In genomic region chr14:51290132-51290531, GRCh38 we compare ENCODE assay signal across 35 cellular contexts. TPM values are rescaled to one million over a fixed set of nuclear protein-coding genes. Genes with fewer than 3 reads are reported as not detected.
A peak's percentile ranks its signal among the peaks of the same experiment; 100 is the strongest.
DNase-seq lines count a peak whose midpoint lies in the region; ATAC-seq, FAIRE-seq and TF ChIP-seq lines count a peak whose summit lies in the region.
"Had no signal": no experiment of that assay in that cellular context is flagged by ENCODE, and none has a peak within 500 bp of the region (broad histone marks: within the 10 kb centered on the region; RNA-seq: fewer than 3 reads in every experiment).

No MANE protein-coding gene starts in this region.

- no peak overlapping the region for H3K4me3 Mint-ChIP-seq in T-helper 2 cell treated with Interferon-gamma antibody and Interleukin-4, amounts not matched to agents 5 μg/mL and 100 μg/mL, for 36 hours
- H3K4me3 Mint-ChIP-seq: B cell; CD14-positive monocyte; CD4-positive, alpha-beta memory T cell; CD4-positive, alpha-beta T cell; CD4-positive, CD25-positive, alpha-beta regulatory T cell; CD8-positive, alpha-beta memory T cell; CD8-positive, alpha-beta T cell had no signal

- H3K4me1 ChIP-seq in HepG2 (ENCODE audit: insufficient read depth, low read length) (no peaks in the 10 kb centered on the region), right lobe of liver (no peaks in the 10 kb centered on the region), HEK293 (ENCODE audit: control insufficient read depth, insufficient read depth, low read length) (no peaks in the 10 kb centered on the region)
- H3K4me1 ChIP-seq: A549, BLaER1, Caco-2 had no signal

- FAIRE-seq in HepG2 (lab: Jason Lieb, UNC): no peak
- FAIRE-seq in urothelium cell line (lab: Jason Lieb, UNC): peak; percentile 63
- FAIRE-seq: A204.1, D721Med had no signal

- 83% methylated on average over 1 of the region's 1 CpG for WGBS in HepG2 (ENCODE audit: low lambda C conversion rate)
- 89% methylated on average over 1 of the region's 1 CpG for WGBS in right lobe of liver (ENCODE audit: insufficient coverage, low coverage, low lambda C conversion rate, missing lambda C conversion rate)

- no peaks in the 10 kb centered on the region for H3K4me1 Mint-ChIP-seq in T-helper 2 cell treated with Interferon-gamma antibody and Interleukin-4, amounts not matched to agents 5 μg/mL and 100 μg/mL, for 36 hours (ENCODE audit: low read depth)
- H3K4me1 Mint-ChIP-seq: CD14-positive monocyte; CD4-positive, alpha-beta memory T cell; CD4-positive, CD25-positive, alpha-beta regulatory T cell; CD8-positive, alpha-beta memory T cell had no signal

- no peak overlapping the region for H3K9ac ChIP-seq in HepG2 (ENCODE audit: insufficient read depth, low read depth, low read length)
- H3K9ac ChIP-seq: BLaER1; BLaER1 treated with 17β-estradiol and CSF1 and Interleukin-3, amounts not matched to agents 10 nM and 100 nM had no signal

- intact Hi-C loops in HepG2 (cut with micrococcal nuclease; ENCODE audit: unreplicated experiment): no loop called here
- intact Hi-C loops in right lobe of liver (cut with DNase I): no loop called here

- H3K9me3 ChIP-seq in HepG2 (ENCODE audit: low read length) (no peaks in the 10 kb centered on the region), right lobe of liver (no peaks in the 10 kb centered on the region), HEK293 (ENCODE audit: control insufficient read depth, insufficient read depth, low read depth, low read length) (no peaks in the 10 kb centered on the region)
- H3K9me3 ChIP-seq: A549; BE2C; BLaER1; BLaER1 treated with 17β-estradiol and CSF1 and Interleukin-3, amounts not matched to agents 10 nM and 100 nM; Caco-2 had no signal

- TF ChIP-seq EP300 in HepG2 (IDR thresholded peaks at IDR 0.05; ENCODE audit: low read depth in 2 of 2, low read length in 2 of 2): no peak
- no peak for TF ChIP-seq EP300 in HepG2 (CRISPR knock-in tag; IDR thresholded peaks at IDR 0.05; ENCODE audit: borderline replicate concordance)

- no peak for TF ChIP-seq RAD21 in HepG2 (CRISPR knock-in tag; IDR thresholded peaks at IDR 0.05)

- no peak overlapping the region for H3K27ac Mint-ChIP-seq in T-helper 2 cell treated with Interferon-gamma antibody and Interleukin-4, amounts not matched to agents 5 μg/mL and 100 μg/mL, for 36 hours
- H3K27ac Mint-ChIP-seq: B cell; CD14-positive monocyte; CD4-positive, alpha-beta memory T cell; CD4-positive, alpha-beta T cell; CD4-positive, CD25-positive, alpha-beta regulatory T cell; CD8-positive, alpha-beta memory T cell; CD8-positive, alpha-beta T cell had no signal

- CTCF ChIA-PET in HepG2 (lab: Yijun Ruan, JAX; ENCODE audit: low intra/inter-chr PET ratio, low total read pairs): no interaction called here
- CTCF ChIA-PET in HEK293 (lab: Yijun Ruan, JAX): interaction anchor here (0.6 kb wide), 1 partner anchor 969 kb away, joined by 3 read pairs; no protein-coding TSS in a partner anchor

- DNase-seq in HepG2 (ENCODE audit: low spot score) (no peak), right lobe of liver (no peak), urothelium cell line (ENCODE audit: low spot score) (no peak)
- no peak for DNase-seq in T-helper 2 cell treated with Interferon-gamma antibody and Interleukin-4, amounts not matched to agents 5 μg/mL and 100 μg/mL, for 36 hours (ENCODE audit: low spot score)
- DNase-seq: 8988T; ACHN; AML-193; BE2C; C1 segment of cervical spinal cord; Caco-2; Calu3; CD4-positive, alpha-beta memory T cell; CD4-positive, alpha-beta T cell; CD4-positive, CD25-positive, alpha-beta regulatory T cell; CD8-positive, alpha-beta memory T cell; CD8-positive, alpha-beta T cell; COR-L47; DMS 273 treated with DMSO at 0.1 percent for 48 hours; DMS153; DMS53; DMS79; DMS79 treated with DMSO at 0.1 percent for 48 hours; DND-41; EL had no signal

- H3K4me3 ChIP-seq in HepG2 (replicated peaks in 1 of 3; ENCODE audit: insufficient read depth in 1 of 3, low read depth in 2 of 3, low read length in 3 of 3) (no peak overlapping the region), right lobe of liver (no peak overlapping the region), HEK293 (ENCODE audit: low read depth, low read length) (no peak overlapping the region)
- H3K4me3 ChIP-seq: A549; BLaER1; BLaER1 treated with 17β-estradiol and CSF1 and Interleukin-3, amounts not matched to agents 10 nM and 100 nM had no signal

- TF ChIP-seq CTCF in HepG2 (CRISPR knock-in tag; IDR thresholded peaks at IDR 0.05) (no peak), right lobe of liver (IDR thresholded peaks at IDR 0.05) (no peak), HEK293 (tag by site-specific recombination; IDR thresholded peaks at IDR 0.05) (no peak)

- H3K9me3 Mint-ChIP-seq in T-helper 2 cell treated with Interferon-gamma antibody and Interleukin-4, amounts not matched to agents 5 μg/mL and 100 μg/mL, for 36 hours: no peaks in the 10 kb centered on the region
- H3K9me3 Mint-ChIP-seq: CD14-positive monocyte; CD4-positive, alpha-beta memory T cell; CD4-positive, alpha-beta T cell; CD4-positive, CD25-positive, alpha-beta regulatory T cell; CD8-positive, alpha-beta memory T cell; CD8-positive, alpha-beta T cell had no signal

- H3K27me3 ChIP-seq in HepG2 (ENCODE audit: control insufficient read depth in 1 of 2, insufficient read depth in 2 of 2, low read length in 2 of 2) (peaks cover 0 to 4% of the 10 kb centered on the region in 2 experiments; a peak in 1 of 5 replicates), right lobe of liver (no peaks in the 10 kb centered on the region)
- H3K27me3 ChIP-seq: BE2C; BLaER1; BLaER1 treated with 17β-estradiol and CSF1 and Interleukin-3, amounts not matched to agents 10 nM and 100 nM had no signal

- H4K20me1 ChIP-seq in HepG2 (ENCODE audit: insufficient read depth, low read length): no peaks in the 10 kb centered on the region
- H4K20me1 ChIP-seq: BLaER1; BLaER1 treated with 17β-estradiol and CSF1 and Interleukin-3, amounts not matched to agents 10 nM and 100 nM had no signal

- no peak overlapping the region for H2AFZ ChIP-seq in HepG2 (ENCODE audit: low read length)

- no peaks in the 10 kb centered on the region for H3K27me3 Mint-ChIP-seq in T-helper 2 cell treated with Interferon-gamma antibody and Interleukin-4, amounts not matched to agents 5 μg/mL and 100 μg/mL, for 36 hours (ENCODE audit: low read depth)
- H3K27me3 Mint-ChIP-seq: B cell; CD4-positive, alpha-beta memory T cell; CD4-positive, alpha-beta T cell; CD4-positive, CD25-positive, alpha-beta regulatory T cell; CD8-positive, alpha-beta memory T cell had no signal

- no TSS peak for BruUV-seq in HepG2 (replicated peaks; lab: Mats Ljungman, UMichigan)

- no peak overlapping the region for H3K4me2 ChIP-seq in HepG2 (ENCODE audit: low read depth, low read length)
- H3K4me2 ChIP-seq: A549; BLaER1; BLaER1 treated with 17β-estradiol and CSF1 and Interleukin-3, amounts not matched to agents 10 nM and 100 nM had no signal

- POLR2A ChIA-PET in HepG2 (lab: Yijun Ruan, JAX) (no interaction called here), HEK293 (lab: Yijun Ruan, JAX) (no interaction called here)

- H3K27ac ChIP-seq in HepG2 (ENCODE audit: extremely low read length, insufficient read depth, low read length) (no peak overlapping the region), right lobe of liver (no peak overlapping the region), HEK293 (ENCODE audit: extremely low read depth, low read depth, low read length) (no peak overlapping the region)
- H3K27ac ChIP-seq: 22Rv1; A549; BLaER1; BLaER1 treated with 17β-estradiol and CSF1 and Interleukin-3, amounts not matched to agents 10 nM and 100 nM; C4-2B had no signal

- H3K79me2 ChIP-seq in HepG2 (ENCODE audit: insufficient read depth, low read length): no peaks in the 10 kb centered on the region

- no peaks in the 10 kb centered on the region for H3K36me3 Mint-ChIP-seq in T-helper 2 cell treated with Interferon-gamma antibody and Interleukin-4, amounts not matched to agents 5 μg/mL and 100 μg/mL, for 36 hours (ENCODE audit: low read depth)
- H3K36me3 Mint-ChIP-seq: CD4-positive, alpha-beta memory T cell; CD8-positive, alpha-beta T cell had no signal

- ATAC-seq in HepG2 (no peak), right lobe of liver (no peak), GM18907 (IDR thresholded peaks at IDR 0.05; ENCODE audit: unreplicated experiment) (no peak)
- ATAC-seq: A549; CD8-positive, alpha-beta T cell had no signal

- no peaks in the 10 kb centered on the region for H3K36me3 ChIP-seq in HepG2 (replicated peaks in 1 of 2; ENCODE audit: control insufficient read depth in 1 of 2, insufficient read depth in 2 of 2, low read length in 2 of 2)
- H3K36me3 ChIP-seq in right lobe of liver: no peaks in the 10 kb centered on the region
- no peaks in the 10 kb centered on the region for H3K36me3 ChIP-seq in HEK293 (ENCODE audit: control insufficient read depth in 2 of 2, insufficient read depth in 1 of 2, low read length in 2 of 2)
- H3K36me3 ChIP-seq: BE2C, BLaER1 had no signal

- in situ Hi-C loops in HepG2 (cut with HindIII; ENCODE audit: extremely low pct_ligation_motif_present, low pct_unique_long_range_greater_than_20kb): no loop called here

- TF ChIP-seq POLR2A in HepG2 (IDR thresholded peaks at IDR 0.05; ENCODE audit: insufficient read depth in 1 of 2, low read depth in 2 of 2, low read length in 2 of 2) (no peak), right lobe of liver (IDR thresholded peaks at IDR 0.05) (no peak)

RNA-seq across cellular contexts. Expression of gene TMX1, which starts 50.1 kb away (rescaled TPM):
- total RNA-seq in HepG2 (2016; rRNA removed; fragmentation: Illumina TruSeq; extraction: Trizol): 32.5 and 56.8 TPM in 2 replicates
- total RNA-seq in HepG2 (2016; cell fraction: cytosol; rRNA removed; fragmentation: Illumina TruSeq; extraction: Trizol; ENCODE audit: low read depth): 5.9 and 6.6 TPM in 2 replicates
- 32.1 and 53.5 TPM in 2 replicates for total RNA-seq in HepG2 (2016; cell fraction: insoluble cytoplasmic fraction; rRNA removed; fragmentation: Illumina TruSeq; extraction: Trizol)
- total RNA-seq in HepG2 (2016; cell fraction: membrane; rRNA removed; fragmentation: Illumina TruSeq; extraction: Trizol): 10.2 and 12.2 TPM in 2 replicates
- total RNA-seq in HepG2 (2016; cell fraction: nucleus; rRNA removed; fragmentation: Illumina TruSeq; extraction: Trizol): 51.5 and 56.3 TPM in 2 replicates
- 19.2 and 23.0 TPM in 2 replicates for polyA plus RNA-seq in HepG2 (2011; rRNA removed)
- polyA plus RNA-seq in HepG2 (2011; cell fraction: cytosol; rRNA removed): 13.3 and 19.4 TPM in 2 replicates
- polyA plus RNA-seq in HepG2 (2011; cell fraction: nucleus; rRNA removed): 5.7 and 8.3 TPM in 2 replicates
- polyA plus RNA-seq in HepG2 (2012): 32.5 and 34.9 TPM in 2 replicates
- 1.8 and 2.1 TPM in 2 replicates for polyA plus RNA-seq in HepG2 (2016; cell fraction: cytosol; fragmentation: Illumina TruSeq; extraction: Trizol; ENCODE audit: low read depth)
- polyA plus RNA-seq in HepG2 (2016; cell fraction: insoluble cytoplasmic fraction; fragmentation: Illumina TruSeq; extraction: Trizol; ENCODE audit: low read depth): 26.9 and 32.0 TPM in 2 replicates
- polyA plus RNA-seq in HepG2 (2016; cell fraction: membrane; fragmentation: Illumina TruSeq; extraction: Trizol; ENCODE audit: low read depth): 5.0 and 5.1 TPM in 2 replicates
- polyA plus RNA-seq in HepG2 (2016; cell fraction: nucleus; fragmentation: Illumina TruSeq; extraction: Trizol; ENCODE audit: insufficient read depth, low read depth): 56.6 and 62.3 TPM in 2 replicates
- polyA minus RNA-seq in HepG2 (2011; rRNA and poly(A)+ RNA removed; ENCODE audit: low replicate concordance): 24.2 and 31.8 TPM in 2 replicates
- polyA minus RNA-seq in HepG2 (2011; cell fraction: cytosol; rRNA and poly(A)+ RNA removed): 24.0 and 24.4 TPM in 2 replicates
- polyA minus RNA-seq in HepG2 (2011; cell fraction: nucleus; rRNA and poly(A)+ RNA removed): 41.6 and 41.8 TPM in 2 replicates
- total RNA-seq in right lobe of liver: 10 to 100 TPM; 11.3 to 18.4 (median 17.0) TPM

Comparison
In these comparisons a context has a peak if more than half of its experiments do, and no peak if none do; other contexts are left out.
1. Of the 63 proteins assayed by ChIP-seq in both HepG2 and HEK293: peak only in HepG2: none; only in HEK293: ZNF513; in both: none; in neither: 62.